23 cellular contexts compared by ENCODE assay signal in genomic region chr6:67361264-67361663, GRCh38.
DNase-seq lines count a peak whose midpoint lies in the region; ATAC-seq and TF ChIP-seq lines count a peak whose summit lies in the region.
"Had no signal": no experiment of that assay in that cellular context is flagged by ENCODE, and none has a peak within 500 bp of the region (broad histone marks: within the 10 kb centered on the region; RNA-seq: fewer than 3 reads in every experiment).

No MANE protein-coding gene starts in this region.

- H2AFZ ChIP-seq in SK-N-SH (ENCODE audit: low read depth), result peak overlapping the region; percentile 70; the same call in 1 of the 2 replicates
- H2AFZ ChIP-seq in Karpas-422 (ENCODE audit: low read length), result peak overlapping the region; percentile 91
- H2AFZ ChIP-seq in SU-DHL-6 (ENCODE audit: low read depth, low read length, severe bottlenecking), result peak overlapping the region; percentile 71
- peak overlapping the region; percentile 63 for H2AFZ ChIP-seq in mesenchymal stem cell (ENCODE audit: low read depth, low read length)

- H3K27ac Mint-ChIP-seq in naive thymus-derived CD4-positive, alpha-beta T cell, result no peak overlapping the region
- H3K27ac Mint-ChIP-seq: activated CD8-positive, alpha-beta T cell treated with anti-CD3 and anti-CD28 coated beads for 36 hours; activated naive CD4-positive, alpha-beta T cell treated with anti-CD3 and anti-CD28 coated beads, Interleukin-2, amount 10 ng/mL, durations not matched to agents 7 days and 5 days; T-helper 1 cell treated with Interleukin-12 subunit alpha and Interleukin-12 subunit beta and Interleukin-4 antibody, amounts not matched to agents 30 μg/mL and 1 μg/mL, for 36 hours; WTC11 had no signal

- H3K27me3 ChIP-seq in SK-N-SH (ENCODE audit: insufficient read depth) (no peaks in the 10 kb centered on the region), Karpas-422 (ENCODE audit: low read length) (no peaks in the 10 kb centered on the region), SU-DHL-6 (ENCODE audit: low read length) (no peaks in the 10 kb centered on the region), mesenchymal stem cell (ENCODE audit: control insufficient read depth in 1 of 2, insufficient read depth in 1 of 2, low read length in 2 of 2) (no peaks in the 10 kb centered on the region)
- no peaks in the 10 kb centered on the region for H3K27me3 ChIP-seq in naive thymus-derived CD4-positive, alpha-beta T cell (ENCODE audit: control insufficient read depth in 2 of 2, insufficient read depth in 2 of 2, low read length in 2 of 2)
- H3K27me3 ChIP-seq: upper lobe of left lung had no signal

- H3K27ac ChIP-seq in SK-N-SH (ENCODE audit: low read depth in 2 of 2, low read length in 1 of 2), result no peak overlapping the region
- no peak overlapping the region for H3K27ac ChIP-seq in Karpas-422 (ENCODE audit: low read length)
- no peak overlapping the region for H3K27ac ChIP-seq in SU-DHL-6 (ENCODE audit: low read depth, low read length)
- H3K27ac ChIP-seq in mesenchymal stem cell (ENCODE audit: low read length, poor library complexity, severe bottlenecking), result no peak overlapping the region
- H3K27ac ChIP-seq in naive thymus-derived CD4-positive, alpha-beta T cell (ENCODE audit: low read depth, low read length), result no peak overlapping the region
- H3K27ac ChIP-seq: upper lobe of left lung had no signal

- TF ChIP-seq EP300 in SK-N-SH (IDR thresholded peaks at IDR 0.05; ENCODE audit: borderline replicate concordance in 1 of 2, low read depth in 1 of 2, low read length in 1 of 2), result no peak

- H3K36me3 ChIP-seq in SK-N-SH (replicated peaks in 1 of 2; ENCODE audit: control insufficient read depth in 1 of 2, insufficient read depth in 2 of 2, low read length in 1 of 2) (no peaks in the 10 kb centered on the region), Karpas-422 (ENCODE audit: insufficient read depth, low read length) (no peaks in the 10 kb centered on the region), SU-DHL-6 (ENCODE audit: low read length) (no peaks in the 10 kb centered on the region), mesenchymal stem cell (ENCODE audit: control insufficient read depth in 1 of 2, insufficient read depth in 2 of 2, low read depth in 1 of 2, low read length in 2 of 2) (no peaks in the 10 kb centered on the region)
- H3K36me3 ChIP-seq in naive thymus-derived CD4-positive, alpha-beta T cell (ENCODE audit: control insufficient read depth in 2 of 3, insufficient read depth in 3 of 3, low read length in 3 of 3), result no peaks in the 10 kb centered on the region
- H3K36me3 ChIP-seq: upper lobe of left lung had no signal

- H3K9me3 Mint-ChIP-seq in naive thymus-derived CD4-positive, alpha-beta T cell, result peaks cover 0 to 4% (median 0%) of the 10 kb centered on the region in 11 donors
- H3K9me3 Mint-ChIP-seq: activated naive CD4-positive, alpha-beta T cell treated with anti-CD3 and anti-CD28 coated beads, Interleukin-2, amount 10 ng/mL, durations not matched to agents 7 days and 5 days; T-helper 1 cell treated with Interleukin-12 subunit alpha and Interleukin-12 subunit beta and Interleukin-4 antibody, amounts not matched to agents 30 μg/mL and 1 μg/mL, for 36 hours; WTC11 had no signal

- no peaks in the 10 kb centered on the region for H3K9me2 ChIP-seq in SK-N-SH
- H3K9me2 ChIP-seq in Karpas-422 (replicated peaks; ENCODE audit: insufficient read depth, low read length), result no peaks in the 10 kb centered on the region
- H3K9me2 ChIP-seq in SU-DHL-6 (replicated peaks; ENCODE audit: insufficient read depth, low read length), result no peaks in the 10 kb centered on the region

- H3K4ac ChIP-seq in mesenchymal stem cell (ENCODE audit: low read depth in 1 of 2, low read length in 2 of 2), result no peak overlapping the region

- H3K4me3 ChIP-seq in SK-N-SH (ENCODE audit: low read depth in 2 of 2, low read length in 1 of 2), result no peak overlapping the region
- 0 out of 2 replicates have a peak overlapping the region, but pooled peaks have one; percentile 17 for H3K4me3 ChIP-seq in Karpas-422 (ENCODE audit: low read length)
- peak overlapping the region; percentile 34 for H3K4me3 ChIP-seq in SU-DHL-6 (ENCODE audit: insufficient read depth, low read length, poor library complexity, severe bottlenecking)
- H3K4me3 ChIP-seq in mesenchymal stem cell (ENCODE audit: insufficient read depth in 1 of 2, low read depth in 1 of 2, low read length in 2 of 2), result no peak overlapping the region
- no peak overlapping the region for H3K4me3 ChIP-seq in naive thymus-derived CD4-positive, alpha-beta T cell (ENCODE audit: low read length)
- H3K4me3 ChIP-seq: upper lobe of left lung had no signal

- H3K79me2 ChIP-seq in SK-N-SH (ENCODE audit: insufficient read depth), result no peaks in the 10 kb centered on the region
- no peaks in the 10 kb centered on the region for H3K79me2 ChIP-seq in Karpas-422 (ENCODE audit: low read length)
- H3K79me2 ChIP-seq in SU-DHL-6 (ENCODE audit: insufficient read depth, low read length), result no peaks in the 10 kb centered on the region

- no peaks in the 10 kb centered on the region for H3F3A ChIP-seq in SK-N-SH (replicated peaks; ENCODE audit: insufficient read depth)
- H3F3A ChIP-seq in SU-DHL-6 (ENCODE audit: insufficient read depth), result no peaks in the 10 kb centered on the region

- no peak overlapping the region for H3K23ac ChIP-seq in mesenchymal stem cell (ENCODE audit: low read length in 2 of 2)

- H3K79me1 ChIP-seq in mesenchymal stem cell (replicated peaks; ENCODE audit: low read length, poor library complexity, severe bottlenecking), result no peaks in the 10 kb centered on the region

- H3K4me1 ChIP-seq in SK-N-SH (ENCODE audit: control insufficient read depth in 1 of 2, insufficient read depth in 2 of 2, low read depth in 1 of 2, low read length in 1 of 2) (no peaks in the 10 kb centered on the region), Karpas-422 (ENCODE audit: low read length) (peaks cover 4% of the 10 kb centered on the region; the same call in 1 of the 2 replicates), mesenchymal stem cell (ENCODE audit: control insufficient read depth, insufficient read depth, low read depth, low read length) (no peaks in the 10 kb centered on the region)
- H3K4me1 ChIP-seq in naive thymus-derived CD4-positive, alpha-beta T cell (ENCODE audit: control insufficient read depth in 2 of 2, insufficient read depth in 2 of 2, low read length in 2 of 2), result peaks cover 0 to 3% of the 10 kb centered on the region in 2 donors
- H3K4me1 ChIP-seq: upper lobe of left lung had no signal

- no peak overlapping the region for H2BK12ac ChIP-seq in mesenchymal stem cell (ENCODE audit: low read length in 2 of 2)

- intact Hi-C loops in naive thymus-derived CD4-positive, alpha-beta T cell (cut with micrococcal nuclease), result no loop called here

- H3K4me3 Mint-ChIP-seq in naive thymus-derived CD4-positive, alpha-beta T cell, result peak overlapping the region in 2 of 10 donors; percentile 1 to 3
- H3K4me3 Mint-ChIP-seq: activated CD8-positive, alpha-beta T cell treated with anti-CD3 and anti-CD28 coated beads for 36 hours; activated naive CD4-positive, alpha-beta T cell treated with anti-CD3 and anti-CD28 coated beads, Interleukin-2, amount 10 ng/mL, durations not matched to agents 7 days and 5 days; T-helper 1 cell treated with Interleukin-12 subunit alpha and Interleukin-12 subunit beta and Interleukin-4 antibody, amounts not matched to agents 30 μg/mL and 1 μg/mL, for 36 hours; WTC11 had no signal

- no peaks in the 10 kb centered on the region; the same call in 1 of the 2 replicates for H3K9me3 ChIP-seq in SK-N-SH
- H3K9me3 ChIP-seq in Karpas-422 (ENCODE audit: low read length), result no peaks in the 10 kb centered on the region
- H3K9me3 ChIP-seq in SU-DHL-6 (ENCODE audit: insufficient read depth, low read length), result no peaks in the 10 kb centered on the region
- H3K9me3 ChIP-seq in mesenchymal stem cell (ENCODE audit: control insufficient read depth, low read length), result peaks cover 6% of the 10 kb centered on the region
- no peaks in the 10 kb centered on the region for H3K9me3 ChIP-seq in naive thymus-derived CD4-positive, alpha-beta T cell (ENCODE audit: control insufficient read depth in 2 of 3, low read length in 3 of 3)
- H3K9me3 ChIP-seq: upper lobe of left lung had no signal

- no peaks in the 10 kb centered on the region for H4K20me1 ChIP-seq in SK-N-SH (ENCODE audit: insufficient read depth)
- no peaks in the 10 kb centered on the region for H4K20me1 ChIP-seq in Karpas-422 (ENCODE audit: insufficient read depth, low read depth, low read length)
- no peaks in the 10 kb centered on the region for H4K20me1 ChIP-seq in SU-DHL-6 (ENCODE audit: low read depth, low read length)

- H3K9ac ChIP-seq in SK-N-SH, result no peak overlapping the region
- H3K9ac ChIP-seq in Karpas-422 (ENCODE audit: low read length), result no peak overlapping the region
- no peak overlapping the region for H3K9ac ChIP-seq in SU-DHL-6 (ENCODE audit: low read length)
- no peak overlapping the region for H3K9ac ChIP-seq in mesenchymal stem cell (ENCODE audit: low read length)

- no peak for TF ChIP-seq RAD21 in SK-N-SH (IDR thresholded peaks at IDR 0.05; ENCODE audit: low read length)

- no peak overlapping the region for H4K91ac ChIP-seq in mesenchymal stem cell (ENCODE audit: low read length)

- WGBS in SK-N-SH (ENCODE audit: low lambda C conversion rate), result 73% methylated on average over 2 of the region's 2 CpGs
- no CpG with 5 or more reads among the region's 2 CpGs for WGBS in mesenchymal stem cell

- H3K18ac ChIP-seq in mesenchymal stem cell (ENCODE audit: low read depth in 1 of 2, low read length in 2 of 2), result no peak overlapping the region

- H3K4me1 Mint-ChIP-seq in naive thymus-derived CD4-positive, alpha-beta T cell, result peaks cover 0 to 4% (median 0%) of the 10 kb centered on the region in 7 donors
- H3K4me1 Mint-ChIP-seq: WTC11 had no signal

- no peak overlapping the region for H2BK5ac ChIP-seq in mesenchymal stem cell (ENCODE audit: low read depth, low read length, poor library complexity, severe bottlenecking)

- POLR2A ChIA-PET in SK-N-SH (lab: Yijun Ruan, JAX), result no interaction called here
- POLR2A ChIA-PET in naive thymus-derived CD4-positive, alpha-beta T cell (lab: Charles Lee), result no interaction called here

- H2BK15ac ChIP-seq in mesenchymal stem cell (ENCODE audit: low read depth, poor library complexity, severe bottlenecking), result no peak overlapping the region

- ATAC-seq in SK-N-SH treated with all-trans-retinoic acid at 6 μM for 48 hours, result no peak
- no peak for ATAC-seq in HG02623 (IDR thresholded peaks at IDR 0.05; ENCODE audit: unreplicated experiment)
- ATAC-seq in naive thymus-derived CD4-positive, alpha-beta T cell, result no peak
- ATAC-seq: activated CD8-positive, alpha-beta T cell treated with anti-CD3 and anti-CD28 coated beads for 36 hours; WTC11 had no signal

- H2AK5ac ChIP-seq in mesenchymal stem cell (ENCODE audit: low read length, severe bottlenecking), result no peak overlapping the region

- no peaks in the 10 kb centered on the region for H3K27me3 Mint-ChIP-seq in naive thymus-derived CD4-positive, alpha-beta T cell
- H3K27me3 Mint-ChIP-seq: activated CD8-positive, alpha-beta T cell treated with anti-CD3 and anti-CD28 coated beads for 36 hours; activated naive CD4-positive, alpha-beta T cell treated with anti-CD3 and anti-CD28 coated beads, Interleukin-2, amount 10 ng/mL, durations not matched to agents 7 days and 5 days had no signal

- H3K14ac ChIP-seq in mesenchymal stem cell (ENCODE audit: low read length in 2 of 2), result no peak overlapping the region

- no peak overlapping the region for H2BK120ac ChIP-seq in mesenchymal stem cell (ENCODE audit: low read depth, low read length)

- TF ChIP-seq CTCF in SK-N-SH (IDR thresholded peaks at IDR 0.05), result no peak
- no peak for TF ChIP-seq CTCF in SU-DHL-6 (IDR thresholded peaks at IDR 0.05; ENCODE audit: insufficient read depth, low read length, poor library complexity, severe bottlenecking)

- no peak overlapping the region for H4K8ac ChIP-seq in mesenchymal stem cell (ENCODE audit: low read length)

- CTCF ChIA-PET in SK-N-SH (lab: Yijun Ruan, JAX), result no interaction called here
- CTCF ChIA-PET in naive thymus-derived CD4-positive, alpha-beta T cell (lab: Charles Lee), result no interaction called here

- no peak overlapping the region for H3K4me2 ChIP-seq in SK-N-SH
- H3K4me2 ChIP-seq in Karpas-422 (ENCODE audit: low read depth, low read length, poor library complexity, severe bottlenecking), result no peak overlapping the region
- peak overlapping the region; percentile 74 for H3K4me2 ChIP-seq in SU-DHL-6 (ENCODE audit: low read depth, low read length, poor library complexity, severe bottlenecking)
- no peak overlapping the region for H3K4me2 ChIP-seq in mesenchymal stem cell (ENCODE audit: low read length, poor library complexity, severe bottlenecking)

- no peak for DNase-seq in SK-N-SH
- DNase-seq in Karpas-422, result no peak
- DNase-seq in mesenchymal stem cell, result no peak
- no peak for DNase-seq in middle frontal gyrus (ENCODE audit: extremely low spot score, low spot score)
- DNase-seq in naive thymus-derived CD4-positive, alpha-beta T cell, result no peak
- DNase-seq: 8988T; activated CD8-positive, alpha-beta T cell treated with anti-CD3 and anti-CD28 coated beads for 36 hours; activated naive CD4-positive, alpha-beta T cell treated with anti-CD3 and anti-CD28 coated beads, Interleukin-2, amount 10 ng/mL, durations not matched to agents 7 days and 5 days; activated T-cell treated with anti-CD3 and anti-CD28 coated beads, Interleukin-2, amount 50 U/mL, for 48 hours; central memory CD4-positive, alpha-beta T cell; erythroblast; foreskin melanocyte; NCI-H1417 treated with DMSO at 0.1 percent for 48 hours; NCI-H510A treated with DMSO at 0.1 percent for 48 hours; retina; Right ventricle myocardium superior; stimulated activated CD4-positive, alpha-beta T cell treated with anti-CD3 and anti-CD28 coated beads, Interleukin-4, amount 100 ng/mL, for 4 hours; upper lobe of left lung had no signal

- H3K36me3 Mint-ChIP-seq in naive thymus-derived CD4-positive, alpha-beta T cell, result no peaks in the 10 kb centered on the region
- H3K36me3 Mint-ChIP-seq: activated naive CD4-positive, alpha-beta T cell treated with anti-CD3 and anti-CD28 coated beads, Interleukin-2, amount 10 ng/mL, durations not matched to agents 7 days and 5 days; WTC11 had no signal

Comparison
In these comparisons a context has a peak if more than half of its experiments do, and no peak if none do; other contexts are left out.
1. H3K4me3 ChIP-seq: peak in Karpas-422 (single experiment) and SU-DHL-6 (single experiment); none in SK-N-SH (0 of 2), mesenchymal stem cell (0 of 2) and naive thymus-derived CD4-positive, alpha-beta T cell (single experiment).
2. Peak in every context shown above with its lines, with median percentiles within 50 percentile points of each other: H2AFZ ChIP-seq.